In genomic region chr17:50114401-50114800, GRCh38 we compare ENCODE assay signal across 1 cellular context.
TF ChIP-seq lines count a peak whose summit lies in the region.

No MANE protein-coding gene starts in this region.

TF ChIP-seq in HCT116, 20 proteins besides CTCF, POLR2A, EP300 and RAD21:
- no peak for TF ChIP-seq POLR2AphosphoS5 (IDR thresholded peaks at IDR 0.05; ENCODE audit: low read depth, low read length)
- TF ChIP-seq, protein P1, sequence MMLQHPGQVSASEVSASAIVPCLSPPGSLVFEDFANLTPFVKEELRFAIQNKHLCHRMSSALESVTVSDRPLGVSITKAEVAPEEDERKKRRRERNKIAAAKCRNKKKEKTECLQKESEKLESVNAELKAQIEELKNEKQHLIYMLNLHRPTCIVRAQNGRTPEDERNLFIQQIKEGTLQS (IDR thresholded peaks at IDR 0.05), result no peak
TF ChIP-seq in HCT116: peak in this region for 0.
